8 cellular contexts compared by ENCODE assay signal in the genomic region with DNA sequence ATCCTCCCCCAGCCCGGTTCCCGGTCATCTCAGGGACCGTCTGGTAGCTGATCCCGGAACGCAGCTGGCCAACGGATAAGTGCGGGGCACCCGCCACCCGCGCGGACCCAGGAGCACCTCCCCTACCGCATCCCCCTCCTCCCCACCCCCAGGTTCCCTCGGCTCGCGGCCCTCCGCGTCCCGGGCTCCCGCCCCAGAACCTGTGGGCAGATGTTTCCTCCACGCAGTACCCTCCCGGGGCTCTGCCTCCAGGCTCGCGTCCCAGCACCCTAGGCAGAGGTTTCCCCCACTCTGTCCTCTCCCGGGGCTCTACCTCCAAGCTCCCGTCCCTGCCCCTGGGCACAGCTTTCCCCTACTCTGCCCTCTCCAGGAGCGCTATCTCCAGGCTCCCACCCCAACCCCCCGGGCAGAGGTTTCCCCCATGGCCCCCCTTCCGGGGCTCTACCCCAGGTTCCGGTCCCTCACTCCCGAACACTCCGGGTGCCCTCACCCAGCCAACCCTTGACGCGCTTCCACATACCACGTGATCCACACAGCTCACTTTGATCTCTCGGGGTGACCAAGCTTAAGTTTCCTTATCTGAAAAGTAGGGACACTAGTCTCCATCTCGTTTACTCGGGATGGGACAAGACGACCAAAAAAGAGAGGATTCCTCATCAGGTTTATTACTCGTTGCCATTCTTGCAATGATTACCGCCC. TPM values are rescaled to one million over a fixed set of nuclear protein-coding genes. Genes with fewer than 3 reads are reported as not detected.
A peak's percentile ranks its signal among the peaks of the same experiment; 100 is the strongest.
DNase-seq lines count a peak whose midpoint lies in the region; ATAC-seq, FAIRE-seq and TF ChIP-seq lines count a peak whose summit lies in the region.

TSS of gene CCDC38 (minus strand) at position 83 of the 699 bp plus-strand sequence. CDS start 6,105 bp downstream, outside the sequence.

- DNase-seq in GM12892 (ENCODE audit: insufficient read length) = peak; percentile 88
- DNase-seq in NCI-H1092 treated with DMSO at 0.1 percent for 48 hours (lab: John Stamatoyannopoulos, UW) = peak; percentile 74
- peak; percentile 90 for DNase-seq in SW480 (ENCODE audit: low spot score)
- DNase-seq in adipocyte (ENCODE audit: low read depth) = peak; percentile 81
- peak; percentile 81 for DNase-seq in left ventricle myocardium superior
- DNase-seq in psoas muscle = peak; percentile 81 to 91
- DNase-seq in uterus = peak; percentile 69

- TF ChIP-seq POLR2A in GM12892 (IDR thresholded peaks at IDR 0.05; ENCODE audit: low read depth, low read length) = no peak
- no peak for TF ChIP-seq POLR2A in uterus (IDR thresholded peaks at IDR 0.05)

- intact Hi-C loops in left ventricle myocardium superior (cut with micrococcal nuclease) = no loop called here
- intact Hi-C loops in psoas muscle (cut with DNase I) = loop anchor here in 1 of 2 donors (10.0 kb wide), 1 partner anchor 78 kb away; no protein-coding TSS in a partner anchor
- intact Hi-C loops in uterus (cut with DNase I; ENCODE audit: low total_unique reads) = no loop called here

- TF ChIP-seq CTCF in psoas muscle (IDR thresholded peaks at IDR 0.05) (no peak), uterus (IDR thresholded peaks at IDR 0.05) (no peak)

- H3K4me3 ChIP-seq in adipocyte (ENCODE audit: low read length) = peak within 1 kb of the TSS; percentile 88
- peak within 1 kb of the TSS; percentile 97 for H3K4me3 ChIP-seq in psoas muscle
- H3K4me3 ChIP-seq in uterus = peak within 1 kb of the TSS; percentile 73 to 78

- peak; percentile 90 for FAIRE-seq in GM12892 (lab: Jason Lieb, UNC)

- peak; percentile 98 for ATAC-seq in HG02642 (IDR thresholded peaks at IDR 0.05; ENCODE audit: poor library complexity, unreplicated experiment)
- ATAC-seq in left ventricle myocardium superior = peak; percentile 98
- peak; percentile 96 to 99 (median 99) for ATAC-seq in psoas muscle

- no peaks in the 10 kb centered on the region for H3K9me3 ChIP-seq in adipocyte (ENCODE audit: control insufficient read depth, low read length)
- H3K9me3 ChIP-seq in psoas muscle = no peaks in the 10 kb centered on the region
- no peaks in the 10 kb centered on the region for H3K9me3 ChIP-seq in uterus

- 0% methylated on average over 35 to 40 of the region's 40 CpGs for WGBS in psoas muscle, 3 donors

- H3K27ac ChIP-seq in psoas muscle (peak within 1 kb of the TSS; percentile 76), uterus (peak within 1 kb of the TSS; percentile 72 to 84)

- H3K27me3 ChIP-seq in adipocyte (replicated peaks; ENCODE audit: control insufficient read depth, insufficient read depth, low read length) (peaks cover 4% of the 10 kb centered on the region), psoas muscle (ENCODE audit: insufficient read depth in 3 of 3, low read length in 2 of 3) (no peaks in the 10 kb centered on the region), uterus (no peaks in the 10 kb centered on the region)

- peak within 1 kb of the TSS; percentile 68 for H3K9ac ChIP-seq in adipocyte (ENCODE audit: low read length)

- peaks cover 3% of the 10 kb centered on the region for H3K4me1 ChIP-seq in adipocyte (ENCODE audit: control insufficient read depth, insufficient read depth, low read length)
- H3K4me1 ChIP-seq in psoas muscle = no peaks in the 10 kb centered on the region
- H3K4me1 ChIP-seq in uterus = no peaks in the 10 kb centered on the region

- H3K36me3 ChIP-seq in adipocyte (ENCODE audit: control insufficient read depth, insufficient read depth, low read length, severe bottlenecking) = no peaks in the 10 kb centered on the region
- H3K36me3 ChIP-seq in psoas muscle (ENCODE audit: insufficient read depth in 1 of 2, low read depth in 1 of 2) = no peaks in the 10 kb centered on the region
- no peaks in the 10 kb centered on the region for H3K36me3 ChIP-seq in uterus

RNA-seq across cellular contexts. Expression of gene CCDC38, which starts in this region (rescaled TPM):
- polyA plus RNA-seq in GM12892 (2012; ENCODE audit: missing spikeins) = not detected
- total RNA-seq in left ventricle myocardium superior = 0.15 TPM
- under 1 TPM in 2 of 4 donors, not detected in 2; 0.08 to 0.30 TPM for total RNA-seq in psoas muscle
- polyA plus RNA-seq in psoas muscle = under 1 TPM in 1 of 3 donors, not detected in 2; 0.04 TPM
- total RNA-seq in uterus = under 1 TPM in 1 of 4 donors, not detected in 3; 0.49 TPM

Comparison
In these comparisons a context has a peak if more than half of its experiments do, and no peak if none do; other contexts are left out.
1. Peak in every context shown above with its lines: DNase-seq, ATAC-seq, H3K4me3 ChIP-seq and H3K27ac ChIP-seq.
2. Peak in DNase-seq and ATAC-seq in left ventricle myocardium superior; RNA of the gene not detected or under 1 TPM.
3. Peak in DNase-seq, ATAC-seq, H3K4me3 ChIP-seq and H3K27ac ChIP-seq in psoas muscle; RNA of the gene not detected or under 1 TPM.
4. Peak in DNase-seq, H3K4me3 ChIP-seq and H3K27ac ChIP-seq in uterus; RNA of the gene not detected or under 1 TPM.